ENCODE assay signal across 8 cellular contexts in genomic region chr9:139880-140279, GRCh38. TPM values are rescaled to one million over a fixed set of nuclear protein-coding genes. Genes with fewer than 3 reads are reported as not detected.
"Had no signal": no experiment of that assay in that cellular context is flagged by ENCODE, and none has a peak within 500 bp of the region (broad histone marks: within the 10 kb centered on the region; RNA-seq: fewer than 3 reads in every experiment).

No MANE protein-coding gene starts in this region.

RNA-seq across cellular contexts. Expression of gene FOXD4, which starts 21.7 kb away (rescaled TPM):
- total RNA-seq: activated CD4-positive, alpha-beta memory T cell treated with anti-CD3 and anti-CD28 coated beads for 36 hours; activated CD4-positive, alpha-beta T cell treated with anti-CD3 and anti-CD28 coated beads, Interleukin-2, amount 10 ng/mL, durations not matched to agents 24 days and 14 days; activated CD8-positive, alpha-beta T cell treated with anti-CD3 and anti-CD28 coated beads for 36 hours; activated naive CD4-positive, alpha-beta T cell treated with anti-CD3 and anti-CD28 coated beads for 36 hours; activated naive CD4-positive, alpha-beta T cell treated with anti-CD3 and anti-CD28 coated beads, Interleukin-2, amount 50 U/mL, for 72 hours; cardiac septum; T-helper 17 cell had no signal
- polyA plus RNA-seq: aorta had no signal
